Comparison of ENCODE assay signal across 1 cellular context in the genomic region with DNA sequence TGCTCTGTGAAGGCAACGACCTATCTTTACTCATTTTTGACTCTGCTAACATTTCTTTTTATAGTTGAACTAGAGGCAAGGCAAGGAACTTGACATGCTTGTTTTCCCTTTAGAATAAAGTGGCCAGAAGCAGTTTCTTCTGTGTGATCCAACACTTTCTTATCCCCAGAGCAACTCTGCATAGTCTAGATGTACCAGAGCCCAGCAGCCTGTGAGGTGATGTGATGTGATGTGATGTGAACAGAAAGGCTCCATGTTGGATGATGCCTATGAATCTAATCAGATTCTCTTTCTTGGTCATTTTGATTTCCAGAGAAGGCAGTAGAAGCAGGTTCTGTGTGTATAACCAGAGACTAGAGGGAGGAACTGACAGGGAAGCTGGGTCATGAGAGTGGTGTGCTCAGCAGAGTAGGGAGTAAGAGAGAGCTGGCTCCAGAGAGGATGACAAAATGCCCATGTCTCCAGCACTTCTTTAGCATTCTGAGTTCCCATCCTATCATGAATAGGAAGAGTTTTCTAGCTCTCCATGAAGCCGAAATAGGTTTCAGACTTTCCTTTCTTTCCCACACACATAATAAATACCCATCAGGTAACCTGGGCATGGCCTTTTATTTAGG.
TF ChIP-seq lines count a peak whose summit lies in the region.

No MANE protein-coding gene starts in this region.

TF ChIP-seq in HepG2, 621 proteins besides CTCF, POLR2A, EP300 and RAD21:
- TF ChIP-seq ZBTB7A (CRISPR knock-in tag; IDR thresholded peaks at IDR 0.05) (no peak), ZNF546 (CRISPR knock-in tag; conservative IDR thresholded peaks at IDR 0.05) (no peak), THAP7 (CRISPR knock-in tag; IDR thresholded peaks at IDR 0.05) (no peak), ZNF839 (CRISPR knock-in tag; IDR thresholded peaks at IDR 0.05; ENCODE audit: borderline replicate concordance) (no peak)
